In the genomic region with DNA sequence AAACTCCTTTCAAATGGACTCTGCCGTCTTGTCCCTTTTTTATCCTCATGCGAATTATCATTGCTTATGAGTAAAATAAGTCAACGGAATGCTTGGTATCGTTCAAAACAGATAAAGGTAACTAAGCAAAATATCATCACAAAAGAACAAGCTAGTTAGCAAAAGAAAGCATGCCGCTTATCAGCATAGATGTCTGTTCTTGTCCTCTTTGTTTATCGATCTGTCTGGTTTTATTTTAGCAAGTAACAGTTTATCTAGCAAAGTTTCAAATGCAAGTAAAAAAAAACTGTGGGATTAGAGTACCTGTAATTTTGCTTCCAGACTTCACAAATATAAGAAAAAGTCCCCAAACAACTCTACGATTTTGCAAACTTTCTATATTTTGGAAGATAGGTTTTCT, we compare ENCODE assay signal across 34 cellular contexts.
"Had no signal": no experiment of that assay in that cellular context is flagged by ENCODE, and none has a peak within 500 bp of the region (broad histone marks: within the 10 kb centered on the region; RNA-seq: fewer than 3 reads in every experiment).

No MANE protein-coding gene starts in this region.

- DNase-seq: Karpas-422, Kasumi-1, MG63, MM.1S, MV-4-11, NCI-H1048, NCI-H1092, NCI-H1092 treated with DMSO at 0.1 percent for 48 hours, NCI-H1105, NCI-H1105 treated with DMSO at 0.1 percent for 48 hours, NCI-H1417, NCI-H1417 treated with DMSO at 0.1 percent for 48 hours, NCI-H1436, NCI-H1436 treated with DMSO at 0.1 percent for 48 hours, NCI-H146, NCI-H1694, NCI-H1694 treated with DMSO at 0.1 percent for 48 hours, NCI-H187, NCI-H187 treated with DMSO at 0.1 percent for 48 hours, NCI-H1930, NCI-H2029, NCI-H2029 treated with DMSO at 0.1 percent for 48 hours, NCI-H2081, NCI-H2081 treated with DMSO at 0.1 percent for 48 hours, NCI-H2107, NCI-H2171, NCI-H2171 treated with DMSO at 0.1 percent for 48 hours, NCI-H2227 treated with DMSO at 0.1 percent for 48 hours, NCI-H226, NCI-H345, NCI-H446, NCI-H446 treated with DMSO at 0.1 percent for 48 hours, NCI-H510A had no signal

- H3K4me3 ChIP-seq: MG63 had no signal

- H3K4me2 ChIP-seq: KMS-11 had no signal

- H3K27me3 ChIP-seq: MG63 had no signal

- H3K27ac ChIP-seq: KMS-11 had no signal

- H3K9ac ChIP-seq: KMS-11 had no signal

- H3K9me3 ChIP-seq: MG63 had no signal
